ENCODE assay signal across 19 cellular contexts in the genomic region with DNA sequence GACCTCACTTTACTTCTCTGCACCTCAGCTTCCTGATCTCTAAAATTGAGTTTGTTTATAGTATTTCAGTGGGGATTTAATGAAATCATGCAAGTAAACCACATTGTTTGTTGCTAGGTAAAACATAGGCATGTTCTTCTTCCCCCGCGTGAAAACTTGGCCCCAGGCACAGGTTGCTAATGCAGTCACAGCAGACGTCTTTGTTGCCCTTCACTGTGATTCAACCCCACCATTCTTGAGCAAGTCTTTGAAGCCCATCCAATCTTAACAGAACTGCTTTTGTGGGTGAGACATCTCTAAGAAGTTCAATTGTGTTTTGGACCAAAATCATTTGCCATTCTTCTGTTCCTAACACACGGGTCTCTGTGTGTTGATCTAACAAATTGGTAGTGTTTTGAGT.
DNase-seq lines count a peak whose midpoint lies in the region; ATAC-seq and TF ChIP-seq lines count a peak whose summit lies in the region.
"Had no signal": no experiment of that assay in that cellular context is flagged by ENCODE, and none has a peak within 500 bp of the region (broad histone marks: within the 10 kb centered on the region; RNA-seq: fewer than 3 reads in every experiment).

No MANE protein-coding gene starts in this region.

- dilution Hi-C loops in mammary epithelial cell (cut with HindIII; ENCODE audit: low sequenced_read_pairs): no loop called here

- no peaks in the 10 kb centered on the region for H3K27me3 ChIP-seq in mammary epithelial cell (ENCODE audit: insufficient read depth, low read length)
- H3K27me3 ChIP-seq: Peyer's patch, SJCRH30 had no signal

- H3K4me2 ChIP-seq in mammary epithelial cell (ENCODE audit: insufficient read depth, low read depth, low read length): no peak overlapping the region

- H4K20me1 ChIP-seq in mammary epithelial cell (ENCODE audit: insufficient read depth, low read length): no peaks in the 10 kb centered on the region

- TF ChIP-seq CTCF in AG10803 (conservative IDR thresholded peaks at IDR 0.05; ENCODE audit: low read length) (no peak), mammary epithelial cell (conservative IDR thresholded peaks at IDR 0.05 in 1 of 2, IDR thresholded peaks at IDR 0.05 in 1 of 2; ENCODE audit: extremely low read depth in 1 of 2, insufficient read depth in 1 of 2, low read depth in 1 of 2, low read length in 2 of 2) (no peak)

- H3K79me2 ChIP-seq in mammary epithelial cell (ENCODE audit: insufficient read depth, low read length): no peaks in the 10 kb centered on the region

- no TSS peak for BruUV-seq in mammary epithelial cell (replicated peaks; lab: Mats Ljungman, UMichigan)

- no peaks in the 10 kb centered on the region for H3K9me3 ChIP-seq in mammary epithelial cell (replicated peaks; ENCODE audit: insufficient read depth, low read length)
- H3K9me3 ChIP-seq: left ventricle myocardium inferior, mucosa of descending colon, Peyer's patch, SJCRH30 had no signal

- no peak overlapping the region for H3K9ac ChIP-seq in mammary epithelial cell (ENCODE audit: insufficient read depth, low read length)

- H2AFZ ChIP-seq in mammary epithelial cell (ENCODE audit: low read depth, low read length): no peak overlapping the region

- peaks cover 7% of the 10 kb centered on the region for H3K4me1 ChIP-seq in mammary epithelial cell (ENCODE audit: insufficient read depth, low read length)
- H3K4me1 ChIP-seq: left ventricle myocardium inferior, Peyer's patch, SJCRH30 had no signal

- WGBS in mammary epithelial cell (ENCODE audit: low coverage, missing lambda C conversion rate): 0% methylated on average over 4 of the region's 4 CpGs

- peak; percentile 82 for DNase-seq in AG10803 (ENCODE audit: low read depth)
- peak; percentile 97 for DNase-seq in M059J (ENCODE audit: low read depth)
- DNase-seq in mammary epithelial cell: peak; percentile 78
- peak; percentile 87 for DNase-seq in iris pigment epithelial cell (ENCODE audit: low read depth)
- no peak for DNase-seq in NK-92 treated with Interleukin-12 subunit alpha and Interleukin-12 subunit beta, amount 100 ng/mL, for 24 hours (lab: John Stamatoyannopoulos, UW)
- no peak for DNase-seq in stimulated activated CD4-positive, alpha-beta T cell treated with anti-CD3 and anti-CD28 coated beads, Interleukin-15, amount 100 ng/mL, for 24 hours
- DNase-seq: activated CD4-positive, alpha-beta T cell treated with anti-CD3 and anti-CD28 coated beads, Interleukin-2, amount 50 U/mL, for 4 hours; activated CD8-positive, alpha-beta memory T cell treated with anti-CD3 and anti-CD28 coated beads, Interleukin-2, amount 50 U/mL, for 48 hours; activated naive CD8-positive, alpha-beta T cell treated with anti-CD3 and anti-CD28 coated beads for 36 hours; DMS 273 treated with DMSO at 0.1 percent for 48 hours; GF-D8; immature natural killer cell; left ventricle myocardium inferior; mucosa of descending colon; Peyer's patch; SJCRH30; stimulated activated CD4-positive, alpha-beta T cell treated with anti-CD3 and anti-CD28 coated beads, Interleukin-1b, Interleukin-23, amount 100 ng/mL, for 48 hours had no signal

- intact Hi-C loops in mammary epithelial cell (cut with micrococcal nuclease): no loop called here

- no peak overlapping the region for H3K27ac ChIP-seq in mammary epithelial cell (ENCODE audit: insufficient read depth, low read depth, low read length)
- H3K27ac ChIP-seq: left ventricle myocardium inferior, Peyer's patch, SJCRH30 had no signal

- H3K36me3 ChIP-seq in mammary epithelial cell (ENCODE audit: insufficient read depth, low read length): no peaks in the 10 kb centered on the region
- H3K36me3 ChIP-seq: left ventricle myocardium inferior, Peyer's patch, SJCRH30 had no signal

- no peak overlapping the region for H3K4me3 ChIP-seq in AG10803 (ENCODE audit: low read length)
- no peak overlapping the region for H3K4me3 ChIP-seq in mammary epithelial cell (replicated peaks in 1 of 3; ENCODE audit: insufficient read depth in 1 of 3, low read depth in 2 of 3, low read length in 3 of 3)
- H3K4me3 ChIP-seq: left ventricle myocardium inferior, mucosa of descending colon, Peyer's patch, SJCRH30 had no signal

- ATAC-seq in HG03378 (IDR thresholded peaks at IDR 0.05; ENCODE audit: unreplicated experiment) (no peak), HG02623 (IDR thresholded peaks at IDR 0.05; ENCODE audit: unreplicated experiment) (no peak)
- ATAC-seq: mucosa of descending colon had no signal

- CTCF ChIA-PET in mammary epithelial cell (lab: Charles Lee; ENCODE audit: low non-redundant PET): no interaction called here

- in situ Hi-C loops in mammary epithelial cell (cut with MboI; ENCODE audit: low sequenced_read_pairs in 2 of 2): no loop called here

Comparison
In these comparisons a context has a peak if more than half of its experiments do, and no peak if none do; other contexts are left out.
1. DNase-seq: peak in AG10803 (single experiment), M059J (single experiment), mammary epithelial cell (single experiment) and iris pigment epithelial cell (single experiment); none in NK-92 treated with Interleukin-12 subunit alpha and Interleukin-12 subunit beta, amount 100 ng/mL, for 24 hours (single experiment) and stimulated activated CD4-positive, alpha-beta T cell treated with anti-CD3 and anti-CD28 coated beads, Interleukin-15, amount 100 ng/mL, for 24 hours (single experiment).